Comparison of ENCODE assay signal across 8 cellular contexts in genomic region chr6:131250121-131250520, GRCh38.
DNase-seq lines count a peak whose midpoint lies in the region; ATAC-seq and TF ChIP-seq lines count a peak whose summit lies in the region.

No MANE protein-coding gene starts in this region.

- no peak overlapping the region for H2BK15ac ChIP-seq in neuronal stem cell (ENCODE audit: low read length)

- H3K9me3 ChIP-seq in neuronal stem cell (replicated peaks in 1 of 2; ENCODE audit: control insufficient read depth in 2 of 2, insufficient read depth in 1 of 2, low read depth in 1 of 2, low read length in 2 of 2), result no peaks in the 10 kb centered on the region

- no peak overlapping the region for H3K27ac ChIP-seq in neuronal stem cell (replicated peaks; ENCODE audit: low read length)

- H3K27me3 ChIP-seq in neuronal stem cell (ENCODE audit: control insufficient read depth in 3 of 3, insufficient read depth in 3 of 3, low read depth in 1 of 3, low read length in 3 of 3), result no peaks in the 10 kb centered on the region

- peak overlapping the region; percentile 80 for H3K4me3 Mint-ChIP-seq in activated naive CD4-positive, alpha-beta T cell treated with anti-CD3 and anti-CD28 coated beads, Interleukin-2, amount 50 U/mL, for 24 hours

- H2BK5ac ChIP-seq in neuronal stem cell (ENCODE audit: low read length), result no peak overlapping the region

- H2AK5ac ChIP-seq in neuronal stem cell (ENCODE audit: low read depth, low read length), result no peak overlapping the region

- H3K14ac ChIP-seq in neuronal stem cell (ENCODE audit: low read length), result no peak overlapping the region

- H3K36me3 Mint-ChIP-seq in activated naive CD4-positive, alpha-beta T cell treated with anti-CD3 and anti-CD28 coated beads, Interleukin-2, amount 50 U/mL, for 24 hours, result peaks cover 8% of the 10 kb centered on the region

- peak overlapping the region; percentile 73 for H2AFZ ChIP-seq in neuronal stem cell (ENCODE audit: low read length)

- no peaks in the 10 kb centered on the region for H3K79me1 ChIP-seq in neuronal stem cell (ENCODE audit: low read depth, low read length)

- H3K4me2 ChIP-seq in neuronal stem cell (ENCODE audit: insufficient read depth, low read length, poor library complexity, severe bottlenecking), result peak overlapping the region; percentile 34

- H3K4me3 ChIP-seq in AG04449 (ENCODE audit: low read depth, low read length) (peak overlapping the region; percentile 51), neuronal stem cell (ENCODE audit: low read length in 2 of 2) (peak overlapping the region in 1 of 2 donors; percentile 40)

- no peak overlapping the region for H2BK120ac ChIP-seq in neuronal stem cell (ENCODE audit: low read depth, low read length)

- H3K36me3 ChIP-seq in neuronal stem cell (replicated peaks in 1 of 2; ENCODE audit: control insufficient read depth in 2 of 2, insufficient read depth in 2 of 2, low read length in 2 of 2), result no peaks in the 10 kb centered on the region

- WGBS in neuronal stem cell (ENCODE audit: extremely low coverage in 2 of 2, insufficient read length in 2 of 2, insufficient replicate concordance in 1 of 2), 2 donors, result no CpG with 5 or more reads among the region's 9 CpGs

- no peak overlapping the region for H2BK12ac ChIP-seq in neuronal stem cell (ENCODE audit: low read length)

- H3K27me3 Mint-ChIP-seq in activated naive CD4-positive, alpha-beta T cell treated with anti-CD3 and anti-CD28 coated beads, Interleukin-2, amount 50 U/mL, for 24 hours, result no peaks in the 10 kb centered on the region

- no peaks in the 10 kb centered on the region for H3K9me3 Mint-ChIP-seq in activated naive CD4-positive, alpha-beta T cell treated with anti-CD3 and anti-CD28 coated beads, Interleukin-2, amount 50 U/mL, for 24 hours

- intact Hi-C loops in Right ventricle myocardium inferior (cut with DNase I), result no loop called here

- peak overlapping the region; percentile 43 for H3K27ac Mint-ChIP-seq in activated naive CD4-positive, alpha-beta T cell treated with anti-CD3 and anti-CD28 coated beads, Interleukin-2, amount 50 U/mL, for 24 hours

- no peak overlapping the region for H4K8ac ChIP-seq in neuronal stem cell (ENCODE audit: low read depth, low read length)

- TF ChIP-seq CTCF in AG04449 (IDR thresholded peaks at IDR 0.05; ENCODE audit: insufficient read depth, low read length, missing control alignments), result no peak

- H3K4ac ChIP-seq in neuronal stem cell (ENCODE audit: low read length), result no peak overlapping the region

- no peak for DNase-seq in AG04449 (ENCODE audit: low read depth, low spot score)
- DNase-seq in Right ventricle myocardium inferior (ENCODE audit: missing footprints), result peak; percentile 71
- DNase-seq in neuronal stem cell (ENCODE audit: low spot score), result peak; percentile 36
- no peak for DNase-seq in NCI-H2081 (lab: John Stamatoyannopoulos, UW)
- no peak for DNase-seq in COLO668 (lab: John Stamatoyannopoulos, UW; ENCODE audit: unreplicated experiment)

- H4K91ac ChIP-seq in neuronal stem cell (ENCODE audit: low read depth, low read length, poor library complexity), result no peak overlapping the region

- H3K4me1 Mint-ChIP-seq in activated naive CD4-positive, alpha-beta T cell treated with anti-CD3 and anti-CD28 coated beads, Interleukin-2, amount 50 U/mL, for 24 hours, result peaks cover 65% of the 10 kb centered on the region

- peak; percentile 93 for ATAC-seq in GM18909 (IDR thresholded peaks at IDR 0.05; ENCODE audit: poor library complexity, unreplicated experiment)
- ATAC-seq in HG03469 (IDR thresholded peaks at IDR 0.05; ENCODE audit: unreplicated experiment), result peak; percentile 66
- ATAC-seq in Right ventricle myocardium inferior, result peak; percentile 92

- peaks cover 4 to 11% of the 10 kb centered on the region in 2 donors for H3K4me1 ChIP-seq in neuronal stem cell (ENCODE audit: control insufficient read depth in 2 of 2, insufficient read depth in 1 of 2, low read depth in 1 of 2, low read length in 2 of 2)

- H3K18ac ChIP-seq in neuronal stem cell (ENCODE audit: low read length), result no peak overlapping the region

- H3K9ac ChIP-seq in neuronal stem cell (ENCODE audit: low read depth, low read length, poor library complexity), result no peak overlapping the region

- H3K23ac ChIP-seq in neuronal stem cell (ENCODE audit: low read depth, low read length, poor library complexity), result no peak overlapping the region

- CTCF ChIA-PET in AG04449 (lab: Yijun Ruan, JAX), result no interaction called here

- POLR2A ChIA-PET in AG04449 (lab: Yijun Ruan, JAX), result no interaction called here

Comparison
In these comparisons a context has a peak if more than half of its experiments do, and no peak if none do; other contexts are left out.
1. DNase-seq: peak in Right ventricle myocardium inferior (single experiment) and neuronal stem cell (single experiment); none in AG04449 (single experiment), NCI-H2081 (0 of 2) and COLO668 (single experiment).
2. Peak in every context shown above with its lines, with median percentiles within 50 percentile points of each other: ATAC-seq.